In the genomic region with DNA sequence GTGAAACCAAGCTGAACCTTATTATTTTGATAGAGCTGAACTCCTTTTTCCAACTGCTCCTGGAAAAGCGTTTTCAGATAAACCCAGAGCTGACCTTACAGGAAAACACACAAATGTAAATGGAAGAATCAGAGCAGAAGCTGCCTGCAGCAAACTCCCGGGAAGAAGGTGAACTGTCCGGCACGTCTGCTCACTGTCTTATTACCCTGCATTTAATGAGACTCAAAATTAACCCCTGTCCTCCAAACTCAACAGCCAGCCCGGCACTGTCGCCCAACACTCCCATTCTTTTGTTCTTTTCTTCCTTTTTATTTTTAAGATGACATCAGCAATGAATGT, we compare ENCODE assay signal across 29 cellular contexts.
DNase-seq lines count a peak whose midpoint lies in the region; ATAC-seq and TF ChIP-seq lines count a peak whose summit lies in the region.
"Had no signal": no experiment of that assay in that cellular context is flagged by ENCODE, and none has a peak within 500 bp of the region (broad histone marks: within the 10 kb centered on the region; RNA-seq: fewer than 3 reads in every experiment).

No MANE protein-coding gene starts in this region.

- DNase-seq in HAP-1 (ENCODE audit: low spot score in 2 of 2) = peak; percentile 52 to 67
- DNase-seq in astrocyte of the spinal cord (ENCODE audit: low read depth, low spot score) = peak; percentile 11
- peak; percentile 68 for DNase-seq in islet precursor cell
- no peak for DNase-seq in sciatic nerve (ENCODE audit: low spot score)
- no peak for DNase-seq in stimulated activated CD4-positive, alpha-beta T cell treated with anti-CD3 and anti-CD28 coated beads, Interleukin-4, amount 100 ng/mL, for 1 hour
- DNase-seq in activated T-cell treated with anti-CD3 and anti-CD28 coated beads, Interleukin-2, amount 50 U/mL, for 48 hours = no peak
- DNase-seq: activated CD4-positive, alpha-beta T cell treated with anti-CD3 and anti-CD28 coated beads for 1 hour; activated CD8-positive, alpha-beta T cell treated with anti-CD3 and anti-CD28 coated beads, Interleukin-2, amount 10 ng/mL, durations not matched to agents 7 days and 5 days; activated naive CD8-positive, alpha-beta T cell treated with anti-CD3 and anti-CD28 coated beads for 36 hours; AML-193; aorta; CD4-positive, alpha-beta memory T cell; effector CD4-positive, alpha-beta T cell; GOT3; KBM-7; mammary epithelial cell; NCI-H1105 treated with DMSO at 0.1 percent for 48 hours; NCI-H2029; NCI-H2227 treated with DMSO at 0.1 percent for 48 hours; nucleus accumbens; RPMI8226; stimulated activated CD4-positive, alpha-beta T cell treated with anti-CD3 and anti-CD28 coated beads, Interleukin-15, amount 100 ng/mL, for 24 hours; stimulated activated naive CD4-positive, alpha-beta T cell had no signal

- in situ Hi-C loops in HAP-1 (cut with MboI; ENCODE audit: low sequenced_read_pairs) = no loop called here
- in situ Hi-C loops in astrocyte of the spinal cord (cut with HindIII; ENCODE audit: low sequenced_read_pairs) = no loop called here

- TF ChIP-seq CTCF in astrocyte of the spinal cord (IDR thresholded peaks at IDR 0.05; ENCODE audit: low read depth, low read length) = no peak

- no peaks in the 10 kb centered on the region for H3K36me3 ChIP-seq in HAP-1 (replicated peaks)
- H3K36me3 ChIP-seq: prostate gland, suprapubic skin, vagina had no signal

- H3K4me1 ChIP-seq in HAP-1 = peaks cover 27% of the 10 kb centered on the region
- H3K4me1 ChIP-seq: A549, prostate gland, suprapubic skin, vagina had no signal

- H3K4me3 ChIP-seq in HAP-1 (peak overlapping the region; percentile 10), astrocyte of the spinal cord (ENCODE audit: low read depth, low read length) (no peak overlapping the region)
- H3K4me3 ChIP-seq: A549, prostate gland, suprapubic skin, vagina had no signal

- no peaks in the 10 kb centered on the region for H3K27me3 ChIP-seq in HAP-1 (ENCODE audit: low read depth)
- H3K27me3 ChIP-seq: suprapubic skin, vagina had no signal

- H3K9me3 ChIP-seq in HAP-1 = no peaks in the 10 kb centered on the region; the same call in 1 of the 2 replicates
- H3K9me3 ChIP-seq: A549, prostate gland, suprapubic skin, vagina had no signal

- peak; percentile 39 for ATAC-seq in sciatic nerve
- no peak for ATAC-seq in HG03108 (IDR thresholded peaks at IDR 0.05; ENCODE audit: unreplicated experiment)
- no peak for ATAC-seq in GM18502 (IDR thresholded peaks at IDR 0.05; ENCODE audit: poor library complexity, unreplicated experiment)
- ATAC-seq: A549; activated CD8-positive, alpha-beta T cell treated with anti-CD3 and anti-CD28 coated beads, Interleukin-2, amount 10 ng/mL, durations not matched to agents 7 days and 5 days had no signal

- intact Hi-C loops in sciatic nerve (cut with DNase I) = no loop called here

Comparison
In these comparisons a context has a peak if more than half of its experiments do, and no peak if none do; other contexts are left out.
1. DNase-seq: peak in HAP-1 (2 of 2), astrocyte of the spinal cord (single experiment) and islet precursor cell (single experiment); none in sciatic nerve (single experiment), stimulated activated CD4-positive, alpha-beta T cell treated with anti-CD3 and anti-CD28 coated beads, Interleukin-4, amount 100 ng/mL, for 1 hour (single experiment) and activated T-cell treated with anti-CD3 and anti-CD28 coated beads, Interleukin-2, amount 50 U/mL, for 48 hours (0 of 2).